In genomic region chr18:80247403-80247916, GRCh38 we compare ENCODE assay signal across 8 cellular contexts. TPM values are rescaled to one million over a fixed set of nuclear protein-coding genes. Genes with fewer than 3 reads are reported as not detected.
DNase-seq lines count a peak whose midpoint lies in the region; ATAC-seq and TF ChIP-seq lines count a peak whose summit lies in the region.

TSS of gene PARD6G (minus strand) at chr18:80247514. CDS start at chr18:80247348, 166 bp downstream.

- peak; percentile 73 for ATAC-seq in GM19328 (IDR thresholded peaks at IDR 0.05; ENCODE audit: unreplicated experiment)
- peak; percentile 50 for ATAC-seq in stimulated activated naive CD8-positive, alpha-beta T cell treated with anti-CD3 and anti-CD28 coated beads, Interleukin-15, Interleukin-2, amounts not matched to agents 100 U/mL and 50 U/mL, for 24 hours

- H3K4me2 ChIP-seq in neural cell (ENCODE audit: low read length): peak within 1 kb of the TSS; percentile 58

- H3K27ac ChIP-seq in neural cell (ENCODE audit: low read length): peak within 1 kb of the TSS; percentile 24

- no peaks in the 10 kb centered on the region for H3K36me3 ChIP-seq in neural cell (ENCODE audit: insufficient read depth, low read length)

- no peaks in the 10 kb centered on the region for H3K27me3 ChIP-seq in neural cell (ENCODE audit: insufficient read depth, low read depth, low read length)

- H3K9me2 ChIP-seq in neural cell (ENCODE audit: insufficient read depth, low read length): no peaks in the 10 kb centered on the region

- TF ChIP-seq EP300 in neural cell (conservative IDR thresholded peaks at IDR 0.05; ENCODE audit: poor library complexity, severe bottlenecking): no peak

- peak within 1 kb of the TSS; percentile 60 for H2AFZ ChIP-seq in neural cell (ENCODE audit: low read depth, low read length)

- peak; percentile 29 for TF ChIP-seq CTCF in AG09319 (IDR thresholded peaks at IDR 0.05; ENCODE audit: low read depth, low read length)
- TF ChIP-seq CTCF in fibroblast of villous mesenchyme (IDR thresholded peaks at IDR 0.05; ENCODE audit: insufficient read depth, low read depth, low read length): no peak
- TF ChIP-seq CTCF in neural cell (IDR thresholded peaks at IDR 0.05; ENCODE audit: poor library complexity, severe bottlenecking): peak; percentile 59

- DNase-seq in AG09319 (ENCODE audit: extremely low read depth, low read depth) (peak; percentile 16), HT-29 (ENCODE audit: low spot score) (peak; percentile 26), OCI-M1 (lab: John Stamatoyannopoulos, UW) (peak; percentile 3), fibroblast of villous mesenchyme (ENCODE audit: low read depth) (peak; percentile 71)
- DNase-seq in activated T-helper 9 cell treated with anti-CD3 and anti-CD28 coated beads, Interleukin-2, amount 50 U/mL, for 16 hours (ENCODE audit: low read depth): peak; percentile 41
- peak; percentile 70 for DNase-seq in stimulated activated naive CD8-positive, alpha-beta T cell treated with anti-CD3 and anti-CD28 coated beads, Interleukin-15, Interleukin-2, amounts not matched to agents 100 U/mL and 50 U/mL, for 24 hours

- no peaks in the 10 kb centered on the region for H3F3A ChIP-seq in neural cell (ENCODE audit: insufficient read depth, low read length, poor library complexity, severe bottlenecking)

- H3K4me3 ChIP-seq in fibroblast of villous mesenchyme (ENCODE audit: low read depth, low read length) (peak within 1 kb of the TSS; percentile 71), neural cell (ENCODE audit: low read length) (peak within 1 kb of the TSS; percentile 94)

- H3K9me3 ChIP-seq in neural cell (ENCODE audit: low read length): no peaks in the 10 kb centered on the region

- peak within 1 kb of the TSS; percentile 78 for H3K9ac ChIP-seq in neural cell (ENCODE audit: low read length)

- H3K79me2 ChIP-seq in neural cell (replicated peaks; ENCODE audit: insufficient read depth, low read length): peaks cover 24% of the 10 kb centered on the region

- TF ChIP-seq RAD21 in neural cell (conservative IDR thresholded peaks at IDR 0.05): no peak

- no peaks in the 10 kb centered on the region for H4K20me1 ChIP-seq in neural cell (ENCODE audit: insufficient read depth)

TF ChIP-seq in neural cell, 6 proteins besides CTCF, POLR2A, EP300 and RAD21:
- peak; percentile 0 for TF ChIP-seq MXI1 (conservative IDR thresholded peaks at IDR 0.05; ENCODE audit: poor library complexity, severe bottlenecking)
- TF ChIP-seq REST (IDR thresholded peaks at IDR 0.05; ENCODE audit: borderline replicate concordance): no peak
- peak; percentile 19 for TF ChIP-seq POLR2AphosphoS5 (IDR thresholded peaks at IDR 0.05)

RNA-seq across cellular contexts. Expression of gene PARD6G, which starts in this region (rescaled TPM):
- 0.18 and 0.20 TPM in 2 replicates for total RNA-seq in HT-29 (2014; rRNA removed; shearing (Covaris generic))
- total RNA-seq in fibroblast of villous mesenchyme: 1.7 and 3.5 TPM in 2 replicates
- 8.8 and 9.3 TPM in 2 replicates for polyA plus RNA-seq in neural cell
- 17.4 and 19.0 TPM in 2 replicates for polyA minus RNA-seq in neural cell

Comparison
In these comparisons a context has a peak if more than half of its experiments do, and no peak if none do; other contexts are left out.
1. Peak in every context shown above with its lines: DNase-seq, ATAC-seq, H3K4me3 ChIP-seq and H3K27ac ChIP-seq.
2. Peak in DNase-seq in HT-29; RNA of the gene not detected or under 1 TPM.
3. DNase-seq: peak in every context shown above with its lines; median percentile 71 in fibroblast of villous mesenchyme; 70 in stimulated activated naive CD8-positive, alpha-beta T cell treated with anti-CD3 and anti-CD28 coated beads, Interleukin-15, Interleukin-2, amounts not matched to agents 100 U/mL and 50 U/mL, for 24 hours; 41 in activated T-helper 9 cell treated with anti-CD3 and anti-CD28 coated beads, Interleukin-2, amount 50 U/mL, for 16 hours; 26 in HT-29; 16 in AG09319; 3 in OCI-M1.